ENCODE assay signal across 9 cellular contexts in the genomic region with DNA sequence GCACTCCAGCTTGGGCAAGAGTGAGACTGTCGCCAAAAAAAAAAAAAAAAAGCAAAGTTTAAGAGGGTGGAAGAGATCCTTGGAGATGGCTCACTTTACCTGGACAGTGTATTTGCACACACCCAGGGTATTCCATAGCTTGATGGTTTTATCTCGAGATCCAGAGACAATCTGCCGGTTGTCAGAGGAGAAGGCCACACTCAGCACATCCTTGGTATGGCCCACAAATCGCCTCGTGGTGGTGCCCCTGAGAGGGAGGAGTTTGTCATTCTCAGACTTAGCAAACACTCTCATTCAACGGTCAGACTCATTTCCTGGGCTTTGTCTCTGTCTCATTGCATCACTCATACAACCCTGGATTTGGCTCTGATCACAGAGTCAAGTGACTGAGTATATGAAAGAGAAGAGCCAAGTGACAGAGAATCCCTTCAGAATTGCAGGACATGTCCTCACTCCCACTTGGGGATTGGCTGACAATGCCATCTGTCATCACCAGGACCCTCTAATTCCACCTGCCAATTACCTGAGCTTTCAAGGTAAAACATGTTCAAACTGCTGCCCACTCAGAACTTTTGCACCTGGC. TPM values are rescaled to one million over a fixed set of nuclear protein-coding genes. Genes with fewer than 3 reads are reported as not detected.
DNase-seq lines count a peak whose midpoint lies in the region; ATAC-seq and TF ChIP-seq lines count a peak whose summit lies in the region.
"Had no signal": no experiment of that assay in that cellular context is flagged by ENCODE, and none has a peak within 500 bp of the region (broad histone marks: within the 10 kb centered on the region; RNA-seq: fewer than 3 reads in every experiment).

No MANE protein-coding gene starts in this region.

- H3K79me2 ChIP-seq in Karpas-422 (ENCODE audit: low read length): peaks cover 42% of the 10 kb centered on the region

- peak overlapping the region; percentile 93 for H3K9ac ChIP-seq in Karpas-422 (ENCODE audit: low read length)

- ATAC-seq in HG03025 (IDR thresholded peaks at IDR 0.05; ENCODE audit: low FRiP score, unreplicated experiment) (no peak), HG02623 (IDR thresholded peaks at IDR 0.05; ENCODE audit: unreplicated experiment) (no peak)

- H3K36me3 ChIP-seq in Karpas-422 (ENCODE audit: insufficient read depth, low read length): peaks cover 55% of the 10 kb centered on the region

- DNase-seq in CD1c-positive myeloid dendritic cell (ENCODE audit: extremely low spot score) (peak; percentile 47), Karpas-422 (peak; percentile 48), astrocyte of the cerebellum (ENCODE audit: low read depth) (no peak), lung microvascular endothelial cell (ENCODE audit: low read depth in 2 of 2) (peak; percentile 68 to 94), medulla oblongata (ENCODE audit: extremely low spot score) (no peak), ecto neural progenitor cell (ENCODE audit: low spot score) (no peak)

- H3K27ac ChIP-seq in Karpas-422 (ENCODE audit: low read length): peak overlapping the region; percentile 94

- H3K9me3 ChIP-seq in Karpas-422 (ENCODE audit: low read length): no peaks in the 10 kb centered on the region
- H3K9me3 ChIP-seq: Peyer's patch had no signal

- H2AFZ ChIP-seq in Karpas-422 (ENCODE audit: low read length): no peak overlapping the region

- no peaks in the 10 kb centered on the region for H3K9me2 ChIP-seq in Karpas-422 (replicated peaks; ENCODE audit: insufficient read depth, low read length)

- peaks cover 47% of the 10 kb centered on the region for H4K20me1 ChIP-seq in Karpas-422 (ENCODE audit: insufficient read depth, low read depth, low read length)

- in situ Hi-C loops in astrocyte of the cerebellum (cut with HindIII; ENCODE audit: low sequenced_read_pairs): no loop called here

- no peaks in the 10 kb centered on the region for H3K27me3 ChIP-seq in Karpas-422 (ENCODE audit: low read length)
- H3K27me3 ChIP-seq: Peyer's patch had no signal

- H3K4me3 ChIP-seq in Karpas-422 (ENCODE audit: low read length) (peak overlapping the region; percentile 88; the same call in 1 of the 2 replicates), astrocyte of the cerebellum (ENCODE audit: low read depth, low read length) (peak overlapping the region; percentile 88)

- peaks cover 35% of the 10 kb centered on the region for H3K4me1 ChIP-seq in Karpas-422 (ENCODE audit: low read length)

- H3K4me2 ChIP-seq in Karpas-422 (ENCODE audit: low read depth, low read length, poor library complexity, severe bottlenecking): peak overlapping the region; percentile 85

- no peak for TF ChIP-seq CTCF in astrocyte of the cerebellum (IDR thresholded peaks at IDR 0.05; ENCODE audit: low read depth, low read length, missing control alignments)

RNA-seq across cellular contexts. Expression of gene RACK1, which starts 2.2 kb away (rescaled TPM):
- total RNA-seq in Karpas-422 (2014; rRNA removed; shearing (Covaris generic); ENCODE audit: low replicate concordance): 7,026 and 7,196 TPM in 2 replicates
- 4,616 and 5,265 TPM in 2 replicates for total RNA-seq in lung microvascular endothelial cell

RNA-seq across cellular contexts. Expression of gene TRIM41, which starts 18.4 kb away (rescaled TPM):
- 23.6 and 46.2 TPM in 2 replicates for total RNA-seq in Karpas-422 (2014; rRNA removed; shearing (Covaris generic); ENCODE audit: low replicate concordance)
- total RNA-seq in lung microvascular endothelial cell: 6.1 and 10.3 TPM in 2 replicates

RNA-seq across cellular contexts. Expression of gene TRIM52, which starts 19.5 kb away (rescaled TPM):
- total RNA-seq in Karpas-422 (2014; rRNA removed; shearing (Covaris generic); ENCODE audit: low replicate concordance): 18.7 and 21.8 TPM in 2 replicates
- total RNA-seq in lung microvascular endothelial cell: 2.8 and 7.3 TPM in 2 replicates

RNA-seq across cellular contexts. Expression of gene TRIM7, which starts 36.5 kb away (rescaled TPM):
- 2.0 TPM in 1 of 2 replicates, not detected in the other for total RNA-seq in Karpas-422 (2014; rRNA removed; shearing (Covaris generic); ENCODE audit: low replicate concordance)
- total RNA-seq in lung microvascular endothelial cell: 0.99 and 4.6 TPM in 2 replicates

Comparison
In these comparisons a context has a peak if more than half of its experiments do, and no peak if none do; other contexts are left out.
1. DNase-seq: peak in CD1c-positive myeloid dendritic cell (single experiment), Karpas-422 (single experiment) and lung microvascular endothelial cell (2 of 2); none in astrocyte of the cerebellum (single experiment), medulla oblongata (single experiment) and ecto neural progenitor cell (single experiment).